15 cellular contexts compared by ENCODE assay signal in the genomic region with DNA sequence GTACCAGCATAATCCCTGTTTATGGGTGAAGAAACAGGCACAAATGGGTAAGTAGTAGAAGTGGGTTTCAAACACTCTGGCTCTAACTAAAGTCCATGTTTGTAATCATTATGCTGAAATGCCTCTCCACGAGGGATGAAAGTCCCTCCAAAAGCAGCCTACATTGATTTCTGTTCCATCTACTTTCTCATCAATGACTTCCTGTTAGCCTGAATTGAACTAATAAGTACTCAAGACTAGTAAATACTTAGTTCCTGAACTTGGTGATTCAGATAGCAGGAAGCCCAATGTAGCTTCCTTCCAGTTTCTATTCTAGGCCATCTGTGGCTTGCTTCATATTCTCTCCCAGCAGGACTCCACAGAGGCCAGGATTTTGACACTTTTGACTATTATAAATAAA. TPM values are rescaled to one million over a fixed set of nuclear protein-coding genes. Genes with fewer than 3 reads are reported as not detected.
DNase-seq lines count a peak whose midpoint lies in the region; ATAC-seq, FAIRE-seq and TF ChIP-seq lines count a peak whose summit lies in the region.
"Had no signal": no experiment of that assay in that cellular context is flagged by ENCODE, and none has a peak within 500 bp of the region (broad histone marks: within the 10 kb centered on the region; RNA-seq: fewer than 3 reads in every experiment).

No MANE protein-coding gene starts in this region.

- no peak overlapping the region for H3K4me3 ChIP-seq in RWPE2 (ENCODE audit: severe bottlenecking)
- H3K4me3 ChIP-seq in fibroblast of villous mesenchyme (ENCODE audit: low read depth, low read length) = no peak overlapping the region
- no peak overlapping the region for H3K4me3 ChIP-seq in small intestine (ENCODE audit: low read depth in 1 of 2, low read length in 2 of 2)
- H3K4me3 ChIP-seq: hepatocyte, SK-N-MC had no signal

- ATAC-seq in RWPE2 (ENCODE audit: low read depth) (no peak), GM21717 (IDR thresholded peaks at IDR 0.05; ENCODE audit: unreplicated experiment) (no peak), HG02759 (IDR thresholded peaks at IDR 0.05; ENCODE audit: unreplicated experiment) (no peak)

- DNase-seq in NOMO-1 treated with DMSO at 0.1 percent for 48 hours (lab: John Stamatoyannopoulos, UW; ENCODE audit: unreplicated experiment) (peak; percentile 70), NOMO-1 treated with dmso at 0.1 percent for 144 hours (lab: John Stamatoyannopoulos, UW; ENCODE audit: unreplicated experiment) (no peak), RWPE2 (ENCODE audit: low spot score) (no peak), fibroblast of villous mesenchyme (ENCODE audit: low read depth) (peak; percentile 39), small intestine (peak; percentile 40), NCI-H446 treated with DMSO at 0.1 percent for 48 hours (lab: John Stamatoyannopoulos, UW) (no peak)
- DNase-seq: activated CD4-positive, alpha-beta T cell treated with anti-CD3 and anti-CD28 coated beads, Interleukin-2, amount 50 U/mL, for 48 hours; cortex of kidney; NCI-H345 had no signal

- no peaks in the 10 kb centered on the region for H3K27me3 ChIP-seq in RWPE2 (ENCODE audit: insufficient read depth, poor library complexity, severe bottlenecking)
- no peaks in the 10 kb centered on the region for H3K27me3 ChIP-seq in small intestine (ENCODE audit: control insufficient read depth in 2 of 2, insufficient read depth in 2 of 2, low read length in 2 of 2)
- H3K27me3 ChIP-seq: hepatocyte had no signal

- 0 to 38% (median 33%) methylated on average over 1 of the region's 1 CpG for WGBS in small intestine, 3 donors

- H3K36me3 ChIP-seq in RWPE2 (ENCODE audit: low read depth) = no peaks in the 10 kb centered on the region
- no peaks in the 10 kb centered on the region for H3K36me3 ChIP-seq in small intestine (ENCODE audit: control insufficient read depth in 2 of 2, insufficient read depth in 2 of 2, low read length in 2 of 2)

- FAIRE-seq in small intestine (lab: Jason Lieb, UNC) = no peak

- H3K9me3 ChIP-seq in RWPE2 (ENCODE audit: severe bottlenecking) (no peaks in the 10 kb centered on the region), small intestine (ENCODE audit: control insufficient read depth, low read depth) (no peaks in the 10 kb centered on the region)

- H3K4me1 ChIP-seq in RWPE2 (ENCODE audit: insufficient read depth, poor library complexity, severe bottlenecking) (peaks cover 5% of the 10 kb centered on the region), small intestine (ENCODE audit: control insufficient read depth in 2 of 2, insufficient read depth in 1 of 2, low read depth in 1 of 2, low read length in 1 of 2) (peaks cover 0 to 2% of the 10 kb centered on the region in 2 donors)

- TF ChIP-seq CTCF in RWPE2 (IDR thresholded peaks at IDR 0.05; ENCODE audit: poor library complexity, severe bottlenecking) (no peak), fibroblast of villous mesenchyme (IDR thresholded peaks at IDR 0.05; ENCODE audit: insufficient read depth, low read depth, low read length) (no peak)

- peak overlapping the region; percentile 13 for H3K27ac ChIP-seq in RWPE2 (ENCODE audit: poor library complexity, severe bottlenecking)
- H3K27ac ChIP-seq in small intestine (ENCODE audit: low read depth in 1 of 2, low read length in 1 of 2) = peak overlapping the region in 1 of 2 donors; percentile 54
- H3K27ac ChIP-seq: 22Rv1, hepatocyte, KMS-11, SK-N-MC had no signal

RNA-seq across cellular contexts. Expression of gene BACH1, which starts 11.3 kb away (rescaled TPM):
- total RNA-seq in fibroblast of villous mesenchyme = 112 and 138 TPM in 2 replicates
- polyA plus RNA-seq in small intestine = 10 to 100 TPM in 1 of 3 donors, 1 to 10 TPM in 2; 6.5 to 10.5 (median 7.8) TPM

Comparison
In these comparisons a context has a peak if more than half of its experiments do, and no peak if none do; other contexts are left out.
1. DNase-seq: peak in NOMO-1 treated with DMSO at 0.1 percent for 48 hours (single experiment), fibroblast of villous mesenchyme (single experiment) and small intestine (single experiment); none in NOMO-1 treated with dmso at 0.1 percent for 144 hours (single experiment), RWPE2 (single experiment) and NCI-H446 treated with DMSO at 0.1 percent for 48 hours (single experiment).